8 cellular contexts compared by ENCODE assay signal in the genomic region with DNA sequence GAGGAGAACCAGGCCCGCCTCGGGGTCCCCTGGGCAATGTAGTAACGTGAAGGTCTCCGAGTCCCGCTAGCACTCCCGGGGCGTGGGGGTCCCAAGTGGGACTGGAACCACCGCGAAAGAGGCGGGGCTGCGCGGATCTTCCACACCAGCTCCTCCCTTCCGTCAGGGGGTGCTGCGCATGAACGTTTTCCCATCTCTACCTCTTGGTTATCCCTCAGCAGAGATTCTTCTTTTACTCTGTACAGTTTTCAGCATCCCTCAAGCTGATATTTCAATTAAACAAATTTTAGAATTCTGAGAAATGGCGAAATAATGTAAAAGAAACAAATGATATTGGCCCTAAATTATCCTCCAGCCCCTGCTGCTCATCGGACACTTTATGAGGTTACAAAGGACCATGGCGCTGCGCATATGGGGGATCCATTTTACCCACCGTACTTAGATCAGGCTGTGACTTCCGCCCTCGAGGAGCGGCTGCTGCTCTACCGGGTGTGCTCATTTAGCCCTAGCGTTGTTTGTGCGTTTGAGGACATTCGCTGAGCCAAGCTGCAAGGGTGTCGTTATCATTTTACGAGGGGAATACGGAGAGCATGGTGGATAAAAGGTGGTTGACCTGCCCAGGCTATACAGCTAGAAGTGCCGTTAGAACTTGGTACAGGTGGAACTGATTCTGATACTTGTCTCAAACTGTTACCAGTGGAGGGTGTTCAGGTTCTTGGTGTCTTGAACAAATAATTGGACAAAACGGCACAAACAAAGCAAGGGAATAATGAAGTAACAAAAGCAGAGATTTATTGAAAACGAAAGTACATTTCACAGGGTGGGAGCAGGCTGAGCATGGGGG.
DNase-seq lines count a peak whose midpoint lies in the region; ATAC-seq and TF ChIP-seq lines count a peak whose summit lies in the region.

No MANE protein-coding gene starts in this region.

- H3K4me1 Mint-ChIP-seq in natural killer cell = peaks cover 23 to 28% of the 10 kb centered on the region in 2 donors

- TF ChIP-seq CTCF in Peyer's patch (IDR thresholded peaks at IDR 0.05) (peak in 4 of 6 experiments; percentile 41 to 50 (median 50)), fibroblast of pulmonary artery (IDR thresholded peaks at IDR 0.05; ENCODE audit: low read length, missing control alignments) (peak; percentile 56), natural killer cell (IDR thresholded peaks at IDR 0.05) (peak; percentile 61)

- intact Hi-C loops in natural killer cell (cut with micrococcal nuclease) = loop anchor here (2.0 kb wide), 1 partner anchor 75 kb away; a partner anchor contains a TSS

- DNase-seq in DMS79 treated with DMSO at 0.1 percent for 48 hours (lab: John Stamatoyannopoulos, UW) = peak; percentile 73
- peak; percentile 85 for DNase-seq in KG1 (lab: John Stamatoyannopoulos, UW)
- DNase-seq in Peyer's patch = peak; percentile 76 to 93 (median 82)
- DNase-seq in activated T-helper 1 cell treated with anti-CD3 and anti-CD28 coated beads, Interleukin-2, amount 50 U/mL, for 16 hours (ENCODE audit: low read depth in 1 of 2, low spot score in 1 of 2) = peak; percentile 59 to 67
- DNase-seq in fibroblast of pulmonary artery (ENCODE audit: low read depth) = peak; percentile 94
- peak; percentile 70 for DNase-seq in natural killer cell
- peak; percentile 65 to 94 (median 76) for DNase-seq in stimulated activated naive CD4-positive, alpha-beta T cell (lab: John Stamatoyannopoulos, UW)

- H3K27ac Mint-ChIP-seq in natural killer cell = peak overlapping the region; percentile 87 to 92

- no peaks in the 10 kb centered on the region for H3K36me3 Mint-ChIP-seq in natural killer cell

- no peaks in the 10 kb centered on the region for H3K36me3 ChIP-seq in Peyer's patch

- peak overlapping the region; percentile 59 to 90 (median 66) for H3K4me3 ChIP-seq in Peyer's patch
- peak overlapping the region; percentile 84 for H3K4me3 ChIP-seq in fibroblast of pulmonary artery (replicated peaks; ENCODE audit: low read depth, low read length)

- H3K4me1 ChIP-seq in Peyer's patch = no peaks in the 10 kb centered on the region

- ATAC-seq in GM21723 (IDR thresholded peaks at IDR 0.05; ENCODE audit: unreplicated experiment) (peak; percentile 84), natural killer cell (peak; percentile 91 to 94 (median 91))

- H3K9me3 Mint-ChIP-seq in natural killer cell = no peaks in the 10 kb centered on the region

- peak overlapping the region; percentile 97 for H3K4me3 Mint-ChIP-seq in natural killer cell

- H3K27me3 ChIP-seq in Peyer's patch = no peaks in the 10 kb centered on the region

- TF ChIP-seq POLR2A in Peyer's patch (IDR thresholded peaks at IDR 0.05) = peak; percentile 30 to 34

- peak overlapping the region; percentile 91 to 94 (median 92) for H3K27ac ChIP-seq in Peyer's patch

- H3K9me3 ChIP-seq in Peyer's patch = no peaks in the 10 kb centered on the region

- peaks cover 3 to 8% of the 10 kb centered on the region in 2 donors for H3K27me3 Mint-ChIP-seq in natural killer cell (ENCODE audit: low read depth in 2 of 2)

Comparison
In these comparisons a context has a peak if more than half of its experiments do, and no peak if none do; other contexts are left out.
1. Peak in every context shown above with its lines: DNase-seq, ATAC-seq, H3K4me3 ChIP-seq and H3K27ac ChIP-seq.